In genomic region chr6:111486475-111486874, GRCh38 we compare ENCODE assay signal across 15 cellular contexts. TPM values are rescaled to one million over a fixed set of nuclear protein-coding genes. Genes with fewer than 3 reads are reported as not detected.
DNase-seq lines count a peak whose midpoint lies in the region; ATAC-seq and TF ChIP-seq lines count a peak whose summit lies in the region.
"Had no signal": no experiment of that assay in that cellular context is flagged by ENCODE, and none has a peak within 500 bp of the region (broad histone marks: within the 10 kb centered on the region; RNA-seq: fewer than 3 reads in every experiment).

No MANE protein-coding gene starts in this region.

- TF ChIP-seq CTCF in left ventricle myocardium inferior (IDR thresholded peaks at IDR 0.05; ENCODE audit: borderline replicate concordance) (no peak), lower lobe of right lung (IDR thresholded peaks at IDR 0.05) (no peak)

- no peak overlapping the region for H3K4me3 Mint-ChIP-seq in activated T-helper 2 cell treated with anti-CD3 and anti-CD28 coated beads, Interferon-gamma antibody, Interleukin-2, Interleukin-4, amounts not matched to agents 10 μg/mL and 5 μg/mL and 100 μg/mL, durations not matched to agents 14 hours and 24 hours and 36 hours (ENCODE audit: low read depth)

- DNase-seq in left ventricle myocardium inferior: no peak
- no peak for DNase-seq in left cardiac atrium
- no peak for DNase-seq in activated T-helper 2 cell treated with anti-CD3 and anti-CD28 coated beads, Interferon-gamma antibody, Interleukin-2, Interleukin-4, amounts not matched to agents 10 μg/mL and 5 μg/mL and 100 μg/mL, durations not matched to agents 14 hours and 24 hours and 36 hours (ENCODE audit: low spot score)
- no peak for DNase-seq in lower lobe of right lung
- DNase-seq in activated gamma-delta T cell treated with Interleukin-2 at 50 U/mL for 16 hours: no peak
- DNase-seq: activated CD4-positive, alpha-beta T cell treated with anti-CD3 and anti-CD28 coated beads for 1 hour; activated gamma-delta T cell; effector CD8-positive, alpha-beta T cell; MV-4-11; stimulated activated CD4-positive, alpha-beta T cell treated with anti-CD3 and anti-CD28 coated beads, Interleukin-2, amount 100 ng/mL, for 48 hours had no signal

- no peaks in the 10 kb centered on the region for H3K27me3 Mint-ChIP-seq in activated T-helper 2 cell treated with anti-CD3 and anti-CD28 coated beads, Interferon-gamma antibody, Interleukin-2, Interleukin-4, amounts not matched to agents 10 μg/mL and 5 μg/mL and 100 μg/mL, durations not matched to agents 14 hours and 24 hours and 36 hours (ENCODE audit: low read depth)

- H3K9me3 Mint-ChIP-seq in activated T-helper 2 cell treated with anti-CD3 and anti-CD28 coated beads, Interferon-gamma antibody, Interleukin-2, Interleukin-4, amounts not matched to agents 10 μg/mL and 5 μg/mL and 100 μg/mL, durations not matched to agents 14 hours and 24 hours and 36 hours: peaks cover 7% of the 10 kb centered on the region

- H3K9me3 ChIP-seq in left ventricle myocardium inferior (replicated peaks) (no peaks in the 10 kb centered on the region), lower lobe of right lung (no peaks in the 10 kb centered on the region)

- peak overlapping the region; percentile 100 for H3K27ac ChIP-seq in left ventricle myocardium inferior (replicated peaks)
- peak overlapping the region; percentile 27 for H3K27ac ChIP-seq in lower lobe of right lung
- H3K27ac ChIP-seq: cardiac muscle cell had no signal

- H3K27me3 ChIP-seq in left ventricle myocardium inferior (ENCODE audit: low read depth) (no peaks in the 10 kb centered on the region), lower lobe of right lung (ENCODE audit: low read depth) (no peaks in the 10 kb centered on the region)
- H3K27me3 ChIP-seq: cardiac muscle cell had no signal

- H3K4me3 ChIP-seq in left ventricle myocardium inferior: no peak overlapping the region
- no peak overlapping the region for H3K4me3 ChIP-seq in lower lobe of right lung
- H3K4me3 ChIP-seq: cardiac muscle cell had no signal

- H3K4me1 ChIP-seq in left ventricle myocardium inferior: peaks cover 32% of the 10 kb centered on the region
- peaks cover 17% of the 10 kb centered on the region for H3K4me1 ChIP-seq in lower lobe of right lung

- intact Hi-C loops in left ventricle myocardium inferior (cut with micrococcal nuclease): loop anchor here (10.0 kb wide), 1 partner anchor 68 kb away; no protein-coding TSS in a partner anchor
- intact Hi-C loops in left cardiac atrium (cut with DNase I): loop anchor here (10.0 kb wide), 2 partner anchors 78 to 118 kb away; partner anchors contain the start of gene TRAF3IP2 (in 1 of the 2)
- intact Hi-C loops in activated T-helper 2 cell treated with anti-CD3 and anti-CD28 coated beads, Interferon-gamma antibody, Interleukin-2, Interleukin-4, amounts not matched to agents 10 μg/mL and 5 μg/mL and 100 μg/mL, durations not matched to agents 14 hours and 24 hours and 36 hours (cut with micrococcal nuclease): loop anchor here (1.0 to 10.0 kb wide), 3 partner anchors 508 to 612 kb away; partner anchors contain the start of gene AMD1
- intact Hi-C loops in lower lobe of right lung (cut with DNase I): no loop called here

- peak overlapping the region; percentile 72 for H3K27ac Mint-ChIP-seq in activated T-helper 2 cell treated with anti-CD3 and anti-CD28 coated beads, Interferon-gamma antibody, Interleukin-2, Interleukin-4, amounts not matched to agents 10 μg/mL and 5 μg/mL and 100 μg/mL, durations not matched to agents 14 hours and 24 hours and 36 hours

- peaks cover 39% of the 10 kb centered on the region for H3K36me3 Mint-ChIP-seq in activated T-helper 2 cell treated with anti-CD3 and anti-CD28 coated beads, Interferon-gamma antibody, Interleukin-2, Interleukin-4, amounts not matched to agents 10 μg/mL and 5 μg/mL and 100 μg/mL, durations not matched to agents 14 hours and 24 hours and 36 hours (ENCODE audit: low read depth)

- H3K36me3 ChIP-seq in left ventricle myocardium inferior: peaks cover 11% of the 10 kb centered on the region
- H3K36me3 ChIP-seq in lower lobe of right lung: no peaks in the 10 kb centered on the region
- H3K36me3 ChIP-seq: cardiac muscle cell had no signal

- H3K4me1 Mint-ChIP-seq in activated T-helper 2 cell treated with anti-CD3 and anti-CD28 coated beads, Interferon-gamma antibody, Interleukin-2, Interleukin-4, amounts not matched to agents 10 μg/mL and 5 μg/mL and 100 μg/mL, durations not matched to agents 14 hours and 24 hours and 36 hours (ENCODE audit: low read depth): peaks cover 45% of the 10 kb centered on the region

- no peak for ATAC-seq in left cardiac atrium
- no peak for ATAC-seq in lower lobe of right lung
- ATAC-seq in HG03521 (IDR thresholded peaks at IDR 0.05; ENCODE audit: unreplicated experiment): no peak
- ATAC-seq in SK-N-SH treated with all-trans-retinoic acid at 6 μM for 48 hours: no peak
- no peak for ATAC-seq in GM19023 (IDR thresholded peaks at IDR 0.05; ENCODE audit: unreplicated experiment)
- ATAC-seq: sciatic nerve had no signal

TF ChIP-seq in SK-N-SH treated with all-trans-retinoic acid at 6 μM for 48 hours, 23 proteins besides CTCF, POLR2A, EP300 and RAD21:
- TF ChIP-seq PPARA (CRISPR knock-in tag; IDR thresholded peaks at IDR 0.05; ENCODE audit: borderline replicate concordance) (no peak), ZNF70 (CRISPR knock-in tag; IDR thresholded peaks at IDR 0.05) (no peak), OSR1 (CRISPR knock-in tag; IDR thresholded peaks at IDR 0.05) (no peak), GLIS3 (CRISPR knock-in tag; IDR thresholded peaks at IDR 0.05) (no peak), ISL1 (CRISPR knock-in tag; IDR thresholded peaks at IDR 0.05) (no peak)
TF ChIP-seq in SK-N-SH treated with all-trans-retinoic acid at 6 μM for 48 hours: peak in this region for 0.

RNA-seq across cellular contexts. Expression of gene REV3L, which starts 3.5 kb away (rescaled TPM):
- total RNA-seq in left ventricle myocardium inferior (12.5 TPM), left cardiac atrium (10 to 100 TPM; 14.2 to 24.7 TPM), lower lobe of right lung (30.3 TPM)
- 19.4 and 23.8 TPM in 2 replicates for total RNA-seq in activated T-helper 2 cell treated with anti-CD3 and anti-CD28 coated beads, Interferon-gamma antibody, Interleukin-2, Interleukin-4, amounts not matched to agents 10 μg/mL and 5 μg/mL and 100 μg/mL, durations not matched to agents 14 hours and 24 hours and 36 hours
